ENCODE assay signal across 8 cellular contexts in the genomic region with DNA sequence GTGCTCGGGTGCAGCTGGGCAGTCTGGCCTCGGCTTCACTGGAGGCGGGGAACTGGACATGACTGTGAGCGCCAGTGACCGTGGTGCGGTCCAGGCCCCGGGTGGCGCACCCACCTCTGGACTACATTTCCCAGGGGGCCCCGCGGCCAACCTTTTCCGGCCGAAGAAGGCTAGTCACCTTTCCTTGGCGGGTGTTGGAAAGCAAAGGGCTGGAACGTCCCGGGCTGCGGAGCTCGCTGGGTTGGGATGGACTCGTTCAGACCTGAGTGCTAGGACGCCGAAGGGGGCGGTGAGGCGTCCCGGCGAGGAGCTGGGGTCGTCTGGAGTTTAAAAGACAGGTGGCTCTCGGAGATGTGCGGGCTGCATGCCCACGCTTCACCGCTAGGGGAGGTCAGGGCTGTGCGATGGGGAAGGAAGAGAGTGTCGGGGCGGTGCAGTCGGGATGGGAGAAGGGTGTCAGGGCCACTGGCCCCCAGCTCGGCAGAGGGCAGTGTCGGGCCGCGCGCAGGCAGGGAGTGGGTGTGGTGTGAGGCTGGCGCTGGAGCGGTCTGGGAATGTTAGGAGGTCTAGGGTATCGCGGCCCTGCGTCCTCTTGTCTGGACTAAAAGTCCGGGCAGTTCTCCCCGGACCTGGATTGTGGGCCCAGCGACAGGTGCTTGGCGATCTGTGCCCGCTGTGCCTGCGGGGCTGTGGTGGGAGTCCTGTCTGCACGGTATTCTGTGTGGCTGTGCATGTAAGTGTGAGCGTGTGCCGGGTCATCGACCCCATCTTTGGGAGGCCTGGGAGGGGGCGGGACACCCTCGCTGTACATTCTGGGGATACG. TPM values are rescaled to one million over a fixed set of nuclear protein-coding genes. Genes with fewer than 3 reads are reported as not detected.
DNase-seq lines count a peak whose midpoint lies in the region; ATAC-seq and TF ChIP-seq lines count a peak whose summit lies in the region.

No MANE protein-coding gene starts in this region.

- peak overlapping the region; percentile 62 for H3K4me3 ChIP-seq in epithelial cell of proximal tubule (ENCODE audit: low read depth, low read length)
- H3K4me3 ChIP-seq in muscle layer of colon (ENCODE audit: low read depth in 1 of 2, low read length in 2 of 2): peak overlapping the region; percentile 79 to 84

- no peaks in the 10 kb centered on the region for H3K27me3 ChIP-seq in muscle layer of colon (ENCODE audit: control insufficient read depth in 1 of 2, insufficient read depth in 2 of 2, low read length in 2 of 2)

- H3K36me3 ChIP-seq in muscle layer of colon (ENCODE audit: insufficient read depth, low read length): peaks cover 8% of the 10 kb centered on the region

- DNase-seq in 8988T (peak; percentile 96), GM19240 (ENCODE audit: insufficient read length, low spot score) (peak; percentile 22), NCI-H2029 (lab: John Stamatoyannopoulos, UW) (peak; percentile 82), activated T-cell treated with anti-CD3 and anti-CD28 coated beads for 48 hours (ENCODE audit: low read depth) (peak; percentile 61), epithelial cell of proximal tubule (ENCODE audit: low read depth) (peak; percentile 22)
- peak; percentile 40 to 67 for DNase-seq in stimulated activated CD8-positive, alpha-beta memory T cell treated with anti-CD3 and anti-CD28 coated beads, Interleukin-7, amount 100 ng/mL, for 4 hours (ENCODE audit: low read depth in 2 of 2)

- peaks cover 7% of the 10 kb centered on the region for H3K4me1 ChIP-seq in muscle layer of colon (ENCODE audit: insufficient read depth, low read length)

- ATAC-seq in GM18861 (IDR thresholded peaks at IDR 0.05; ENCODE audit: unreplicated experiment): no peak

- H3K9ac ChIP-seq in muscle layer of colon (ENCODE audit: low read length): peak overlapping the region; percentile 49

- TF ChIP-seq CTCF in epithelial cell of proximal tubule (conservative IDR thresholded peaks at IDR 0.05; ENCODE audit: low read depth, low read length): peak; percentile 75

- H3K27ac ChIP-seq in muscle layer of colon (ENCODE audit: low read depth, low read length): peak overlapping the region; percentile 71

- H3K9me3 ChIP-seq in muscle layer of colon (ENCODE audit: low read length): no peaks in the 10 kb centered on the region

RNA-seq across cellular contexts. Expression of gene ZNF568, which starts 57.1 kb away (rescaled TPM):
- 3.3 and 4.3 TPM in 2 replicates for total RNA-seq in epithelial cell of proximal tubule

RNA-seq across cellular contexts. Expression of gene ZNF829, which starts 57.1 kb away (rescaled TPM):
- 2.7 and 3.2 TPM in 2 replicates for total RNA-seq in epithelial cell of proximal tubule

Comparison
In these comparisons a context has a peak if more than half of its experiments do, and no peak if none do; other contexts are left out.
1. DNase-seq: peak in every context shown above with its lines; median percentile 96 in 8988T; 82 in NCI-H2029; 61 in activated T-cell treated with anti-CD3 and anti-CD28 coated beads for 48 hours; 54 in stimulated activated CD8-positive, alpha-beta memory T cell treated with anti-CD3 and anti-CD28 coated beads, Interleukin-7, amount 100 ng/mL, for 4 hours; 22 in GM19240; 22 in epithelial cell of proximal tubule.